In genomic region chr7:100803398-100804161, GRCh38 we compare ENCODE assay signal across 8 cellular contexts. TPM values are rescaled to one million over a fixed set of nuclear protein-coding genes. Genes with fewer than 3 reads are reported as not detected.
DNase-seq lines count a peak whose midpoint lies in the region; ATAC-seq, FAIRE-seq and TF ChIP-seq lines count a peak whose summit lies in the region.

No MANE protein-coding gene starts in this region.

- CTCF ChIA-PET in A549 (lab: Yijun Ruan, JAX): interaction anchor here (0.7 to 16.8 kb wide), 9 partner anchors 8 to 99 kb away, joined by 3 to 317 read pairs (median 6); partner anchors contain the start of genes EPHB4, EPO, POP7 and SLC12A9

- H3K4me1 ChIP-seq in A549 (peaks cover 53% of the 10 kb centered on the region), tibial artery (peaks cover 0 to 27% (median 7%) of the 10 kb centered on the region in 4 donors)

- POLR2A ChIA-PET in A549 (lab: Yijun Ruan, JAX): interaction anchor here (0.7 to 3.3 kb wide), 4 partner anchors 24 to 375 kb away, joined by 3 to 26 read pairs (median 3); partner anchors contain the start of genes EPHB4, SLC12A9, UFSP1 and ZCWPW1

- no peaks in the 10 kb centered on the region for H3K36me3 ChIP-seq in GM06990 (ENCODE audit: control insufficient read depth, insufficient read depth, low read length)
- H3K36me3 ChIP-seq in H7 (replicated peaks; ENCODE audit: control insufficient read depth, insufficient read depth, low read length): peaks cover 37% of the 10 kb centered on the region
- H3K36me3 ChIP-seq in tibial artery: peaks cover 0 to 40% (median 9%) of the 10 kb centered on the region in 3 donors

- TF ChIP-seq POLR2A in A549 (IDR thresholded peaks at IDR 0.05; ENCODE audit: low read length): no peak

- TF ChIP-seq RAD21 in A549 (conservative IDR thresholded peaks at IDR 0.05 in 1 of 2, IDR thresholded peaks at IDR 0.05 in 1 of 2): no peak

- H3K27ac ChIP-seq in A549 (peak overlapping the region; percentile 83 to 95), dorsolateral prefrontal cortex (peak overlapping the region in 8 of 59 donors; percentile 11 to 55 (median 38)), tibial artery (no peak overlapping the region)

- H3K27me3 ChIP-seq in GM06990 (replicated peaks; ENCODE audit: control insufficient read depth, insufficient read depth, low read length): no peaks in the 10 kb centered on the region; the same call in 1 of the 2 replicates
- no peaks in the 10 kb centered on the region for H3K27me3 ChIP-seq in H7 (ENCODE audit: control insufficient read depth, insufficient read depth, low read length)
- peaks cover 0 to 3% (median 0%) of the 10 kb centered on the region in 45 donors for H3K27me3 ChIP-seq in dorsolateral prefrontal cortex
- peaks cover 0 to 31% of the 10 kb centered on the region in 2 donors for H3K27me3 ChIP-seq in tibial artery

- intact Hi-C loops in dorsolateral prefrontal cortex (cut with DNase I) (loop anchor here (2.0 to 10.0 kb wide), 2 partner anchors 49 to 261 kb away; partner anchors contain the start of gene SLC12A9 (in 1 of the 2)), tibial artery (cut with DNase I; ENCODE audit: low total_unique reads) (loop anchor here (1.0 kb wide), 1 partner anchor 48 kb away; no protein-coding TSS in a partner anchor)

- WGBS in A549 (ENCODE audit: missing lambda C conversion rate): 46% methylated on average over 15 of the region's 19 CpGs

- H3K4me2 ChIP-seq in A549: peak overlapping the region; percentile 75

- H3K4me3 ChIP-seq in A549 (no peak overlapping the region), GM06990 (replicated peaks; ENCODE audit: low read depth, low read length) (peak overlapping the region; percentile 56), H7 (ENCODE audit: insufficient read depth, low read depth, low read length) (no peak overlapping the region), dorsolateral prefrontal cortex (peak overlapping the region in 28 of 59 donors; percentile 1 to 44 (median 24)), tibial artery (no peak overlapping the region)

- peak; percentile 35 to 74; a peak in 4 of 6 replicates for ATAC-seq in A549

- TF ChIP-seq EP300 in A549 (IDR thresholded peaks at IDR 0.05): no peak

- no peak for TF ChIP-seq CTCF in A549 (IDR thresholded peaks at IDR 0.05)
- no peak for TF ChIP-seq CTCF in GM06990 (IDR thresholded peaks at IDR 0.05; ENCODE audit: insufficient read depth, low read length, poor library complexity, severe bottlenecking)
- TF ChIP-seq CTCF in dorsolateral prefrontal cortex (IDR thresholded peaks at IDR 0.05 in 54 of 56, conservative IDR thresholded peaks at IDR 0.05 in 2 of 56; ENCODE audit: low read depth in 1 of 56, partially characterized antibody in 56 of 56): no peak
- no peak for TF ChIP-seq CTCF in tibial artery (IDR thresholded peaks at IDR 0.05)

- DNase-seq in A549 (ENCODE audit: low read depth in 1 of 2, low spot score in 1 of 2): peak; percentile 76 to 78
- DNase-seq in GM06990 (ENCODE audit: extremely low read depth, insufficient read length): peak; percentile 74
- peak; percentile 87 for DNase-seq in H7
- DNase-seq in LHCN-M2 (ENCODE audit: low read depth): peak; percentile 97
- DNase-seq in SIG-M5 (lab: John Stamatoyannopoulos, UW): peak; percentile 75
- peak; percentile 34 to 82 (median 68) for DNase-seq in dorsolateral prefrontal cortex
- peak; percentile 91 for DNase-seq in medulla oblongata (ENCODE audit: extremely low spot score)
- peak; percentile 81 to 83 for DNase-seq in tibial artery

- no peaks in the 10 kb centered on the region for H3K9me3 ChIP-seq in A549
- no peaks in the 10 kb centered on the region for H3K9me3 ChIP-seq in tibial artery

- FAIRE-seq in A549 (lab: Jason Lieb, UNC): no peak

TF ChIP-seq in A549, 52 proteins besides CTCF, POLR2A, EP300 and RAD21:
- TF ChIP-seq CHD4 (IDR thresholded peaks at IDR 0.05; ENCODE audit: borderline replicate concordance): no peak
- TF ChIP-seq NR3C1 (IDR thresholded peaks at IDR 0.05): no peak
- TF ChIP-seq HDAC2 (IDR thresholded peaks at IDR 0.05): no peak
- peak; percentile 98 for TF ChIP-seq RFX5 (IDR thresholded peaks at IDR 0.05)

RNA-seq across cellular contexts. Expression of gene EPHB4, which starts 23.7 kb away (rescaled TPM):
- polyA plus RNA-seq in A549 (2011; rRNA removed) (37.8 and 40.5 TPM in 2 replicates), A549 (2017; fragmentation: RNase III; extraction: RNeasy Plus Mini Kit Qiagen cat#74134 plus additional on column Dnase treatment) (25.7 to 32.9 TPM (median 30.4 TPM) in 3 replicates)
- 30.1 and 30.9 TPM in 2 replicates for polyA plus RNA-seq in A549 (2012; cell fraction: cytosol; rRNA removed)
- 69.4 and 86.9 TPM in 2 replicates for polyA plus RNA-seq in A549 (2012; cell fraction: nucleus; rRNA removed)
- 51.3 and 67.1 TPM in 2 replicates for polyA minus RNA-seq in A549 (2011; rRNA and poly(A)+ RNA removed)
- total RNA-seq in H7 (2014; rRNA removed; shearing (Covaris generic)): 141 and 143 TPM in 2 replicates
- total RNA-seq in LHCN-M2 (2014; rRNA removed) (84.2 and 92.0 TPM in 2 replicates), dorsolateral prefrontal cortex (10 to 100 TPM in 3 of 120 experiments, 1 to 10 TPM in 117; 2.4 to 17.5 (median 5.4) TPM)
- 49.3 TPM for polyA plus RNA-seq in LHCN-M2 (2012)

RNA-seq across cellular contexts. Expression of gene SLC12A9, which starts 48.9 kb away (rescaled TPM):
- 6.2 and 7.0 TPM in 2 replicates for polyA plus RNA-seq in A549 (2011; rRNA removed)
- 12.3 and 17.1 TPM in 2 replicates for polyA plus RNA-seq in A549 (2012; cell fraction: cytosol; rRNA removed)
- polyA plus RNA-seq in A549 (2012; cell fraction: nucleus; rRNA removed): 68.4 and 69.7 TPM in 2 replicates
- 12.1 to 14.3 TPM (median 13.4 TPM) in 3 replicates for polyA plus RNA-seq in A549 (2017; fragmentation: RNase III; extraction: RNeasy Plus Mini Kit Qiagen cat#74134 plus additional on column Dnase treatment)
- polyA minus RNA-seq in A549 (2011; rRNA and poly(A)+ RNA removed): 11.3 and 17.6 TPM in 2 replicates
- 21.9 and 27.9 TPM in 2 replicates for total RNA-seq in H7 (2014; rRNA removed; shearing (Covaris generic))
- 23.0 and 30.1 TPM in 2 replicates for total RNA-seq in LHCN-M2 (2014; rRNA removed)
- polyA plus RNA-seq in LHCN-M2 (2012): 20.9 TPM
- total RNA-seq in dorsolateral prefrontal cortex: 10 to 100 TPM; 15.8 to 54.2 (median 30.1) TPM

Comparison
In these comparisons a context has a peak if more than half of its experiments do, and no peak if none do; other contexts are left out.
1. H3K27ac ChIP-seq: peak in A549 (2 of 2); none in tibial artery (0 of 2).
2. Peak in every context shown above with its lines, with median percentiles within 50 percentile points of each other: DNase-seq.